ENCODE assay signal across 29 cellular contexts in the genomic region with DNA sequence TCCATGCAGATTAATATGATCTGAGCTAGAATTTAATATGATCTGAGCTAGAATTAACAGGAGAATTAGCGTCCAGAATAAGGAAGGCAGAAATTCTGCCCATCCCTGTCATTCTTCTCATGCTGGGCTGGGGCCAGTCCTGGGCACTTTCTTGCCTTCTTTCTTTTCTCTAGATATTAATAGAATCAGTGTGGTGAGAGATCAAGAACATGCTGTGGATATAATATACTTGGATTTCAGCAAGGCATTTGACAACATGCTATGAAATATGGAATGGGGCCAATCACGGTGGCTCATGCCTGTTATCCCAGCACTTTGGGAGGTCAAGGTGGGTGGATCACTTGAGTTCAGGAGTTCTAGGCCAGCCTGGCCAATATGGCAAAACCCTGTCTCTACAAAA.
"Had no signal": no experiment of that assay in that cellular context is flagged by ENCODE, and none has a peak within 500 bp of the region (broad histone marks: within the 10 kb centered on the region; RNA-seq: fewer than 3 reads in every experiment).

No MANE protein-coding gene starts in this region.

- H3K27me3 ChIP-seq: heart left ventricle, neural progenitor cell, right atrium auricular region, suprapubic skin, tibial artery, upper lobe of right lung had no signal

- H3K36me3 ChIP-seq: neural progenitor cell had no signal

- H3K27me3 Mint-ChIP-seq: activated CD4-positive, alpha-beta memory T cell treated with anti-CD3 and anti-CD28 coated beads, Interleukin-2, amount 10 ng/mL, durations not matched to agents 7 days and 5 days; central memory CD8-positive, alpha-beta T cell; dendritic cell treated with granulocyte-macrophage colony-stimulating factor and Interleukin-4, amounts not matched to agents 40 ng/mL and 50 ng/mL, for 4 days; naive B cell had no signal

- H3K4me1 ChIP-seq: parathyroid adenoma, right atrium auricular region, suprapubic skin, tibial artery, upper lobe of right lung had no signal

- DNase-seq: activated CD4-positive, alpha-beta memory T cell treated with anti-CD3 and anti-CD28 coated beads, Interleukin-2, amount 10 ng/mL, durations not matched to agents 7 days and 5 days; activated CD4-positive, alpha-beta T cell treated with anti-CD3 and anti-CD28 coated beads for 4 hours; activated CD4-positive, CD25-positive, alpha-beta regulatory T cell; activated effector memory CD4-positive, alpha-beta T cell treated with anti-CD3 and anti-CD28 coated beads, Interleukin-2, amount 50 U/mL, for 16 hours; activated T-cell treated with anti-CD3 and anti-CD28 coated beads, Interleukin-2, amount 50 U/mL, for 48 hours; amniotic stem cell; endodermal cell; foreskin fibroblast; heart left ventricle; hypothalamus; immature natural killer cell; kidney; left colon; mammary epithelial cell; naive B cell; occipital lobe; stimulated activated CD4-positive, alpha-beta T cell treated with anti-CD3 and anti-CD28 coated beads, Interleukin-15, amount 100 ng/mL, for 24 hours; stimulated activated CD4-positive, alpha-beta T cell treated with anti-CD3 and anti-CD28 coated beads, Interleukin-2, amount 100 ng/mL, for 24 hours; tibial artery; upper lobe of right lung had no signal

- H3K9ac ChIP-seq: neural progenitor cell, parathyroid adenoma had no signal

- H2AFZ ChIP-seq: neural progenitor cell, parathyroid adenoma had no signal

- H3K9me3 ChIP-seq: heart left ventricle, right atrium auricular region, suprapubic skin, tibial artery, upper lobe of right lung had no signal

- FAIRE-seq: astrocyte, kidney had no signal

- H3K4me3 ChIP-seq: heart left ventricle, neural progenitor cell, right atrium auricular region, suprapubic skin, tibial artery, upper lobe of right lung had no signal

- H3K4me2 ChIP-seq: neural progenitor cell had no signal

- H3K9me3 Mint-ChIP-seq: activated CD4-positive, alpha-beta memory T cell treated with anti-CD3 and anti-CD28 coated beads, Interleukin-2, amount 10 ng/mL, durations not matched to agents 7 days and 5 days; central memory CD8-positive, alpha-beta T cell; dendritic cell treated with granulocyte-macrophage colony-stimulating factor and Interleukin-4, amounts not matched to agents 40 ng/mL and 50 ng/mL, for 4 days; endodermal cell; immature natural killer cell; naive B cell; neural progenitor cell had no signal

- H3K4me3 Mint-ChIP-seq: activated CD4-positive, alpha-beta memory T cell treated with anti-CD3 and anti-CD28 coated beads, Interleukin-2, amount 10 ng/mL, durations not matched to agents 7 days and 5 days; central memory CD8-positive, alpha-beta T cell; dendritic cell treated with granulocyte-macrophage colony-stimulating factor and Interleukin-4, amounts not matched to agents 40 ng/mL and 50 ng/mL, for 4 days; endodermal cell; immature natural killer cell; naive B cell; neural progenitor cell had no signal

- H3K79me2 ChIP-seq: parathyroid adenoma had no signal

- H3K27ac ChIP-seq: heart left ventricle, neural progenitor cell, parathyroid adenoma, right atrium auricular region, suprapubic skin, tibial artery, upper lobe of right lung had no signal

- H3K27ac Mint-ChIP-seq: dendritic cell treated with granulocyte-macrophage colony-stimulating factor and Interleukin-4, amounts not matched to agents 40 ng/mL and 50 ng/mL, for 4 days; endodermal cell; immature natural killer cell; neural progenitor cell had no signal

- ATAC-seq: esophagus mucosa, heart left ventricle, left colon, SK-N-SH treated with all-trans-retinoic acid at 6 μM for 48 hours, upper lobe of right lung had no signal
